ENCODE assay signal across 20 cellular contexts in the genomic region with DNA sequence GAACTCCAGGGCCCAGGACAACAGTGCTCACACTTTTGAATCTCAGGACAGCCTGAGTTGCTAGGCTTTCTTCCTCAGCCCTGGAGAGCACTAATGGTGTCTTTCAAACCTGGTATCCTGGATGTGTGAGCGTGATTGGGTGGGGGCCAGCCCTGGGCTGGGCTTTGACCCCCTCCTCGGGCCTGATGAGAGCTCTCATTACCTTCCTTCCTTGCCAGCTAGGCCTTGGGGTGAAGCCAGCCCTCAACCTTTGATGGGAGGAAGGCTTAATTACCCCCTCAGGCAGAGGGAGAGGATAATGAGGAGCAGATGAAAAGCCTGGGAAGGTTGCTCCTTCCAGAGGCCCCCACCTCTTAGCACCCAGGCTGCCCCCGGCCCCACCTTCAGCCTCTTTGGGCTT.
"Had no signal": no experiment of that assay in that cellular context is flagged by ENCODE, and none has a peak within 500 bp of the region (broad histone marks: within the 10 kb centered on the region; RNA-seq: fewer than 3 reads in every experiment).

No MANE protein-coding gene starts in this region.

- ATAC-seq: activated CD8-positive, alpha-beta T cell treated with anti-CD3 and anti-CD28 coated beads for 36 hours; activated T-helper 17 cell treated with anti-CD3 and anti-CD28 coated beads, Interleukin-2, amount 50 U/mL, for 72 hours; body of pancreas; foreskin keratinocyte; left cardiac atrium; lower lobe of right lung; stimulated activated memory B cell treated with anti-CD40 and anti-IgM and Interleukin-4, amounts not matched to agents 10 μg/mL and 1 μg/mL and 100 μg/mL, for 72 hours had no signal

- H3K27ac ChIP-seq: colonic mucosa, foreskin keratinocyte, hepatocyte, lower lobe of right lung, sigmoid colon, testis, upper lobe of left lung had no signal

- DNase-seq: activated B cell treated with CpG ODN at 0.5 μM for 24 hours; activated CD4-positive, alpha-beta T cell treated with anti-CD3 and anti-CD28 coated beads for 48 hours; activated CD8-positive, alpha-beta T cell treated with anti-CD3 and anti-CD28 coated beads for 36 hours; activated naive CD4-positive, alpha-beta T cell; activated naive CD8-positive, alpha-beta T cell treated with anti-CD3 and anti-CD28 coated beads for 36 hours; activated T-cell treated with anti-CD3 and anti-CD28 coated beads, Interleukin-2, amount 50 U/mL, for 1 hour; amniotic stem cell; body of pancreas; central memory CD4-positive, alpha-beta T cell; colonic mucosa; foreskin keratinocyte; left cardiac atrium; lower lobe of right lung; sigmoid colon; stimulated activated CD4-positive, alpha-beta T cell treated with anti-CD3 and anti-CD28 coated beads, Interleukin-4, amount 100 ng/mL, for 4 hours; testis; upper lobe of left lung had no signal
